In genomic region chr20:49278817-49279676, GRCh38 we compare ENCODE assay signal across 8 cellular contexts. TPM values are rescaled to one million over a fixed set of nuclear protein-coding genes. Genes with fewer than 3 reads are reported as not detected.
DNase-seq lines count a peak whose midpoint lies in the region; ATAC-seq, FAIRE-seq and TF ChIP-seq lines count a peak whose summit lies in the region.

No MANE protein-coding gene starts in this region.

- no peak for TF ChIP-seq POLR2A in GM12891 (IDR thresholded peaks at IDR 0.05; ENCODE audit: low read depth, low read length)

- H3K4me1 ChIP-seq in trophoblast cell (ENCODE audit: control insufficient read depth in 1 of 2, insufficient read depth in 2 of 2, low read length in 2 of 2) = peaks cover 2 to 16% of the 10 kb centered on the region in 2 experiments

- H3K4me1 Mint-ChIP-seq in CD4-positive, alpha-beta T cell (ENCODE audit: low read depth) = peaks cover 78% of the 10 kb centered on the region
- H3K4me1 Mint-ChIP-seq in IgD-negative memory B cell = peaks cover 53 to 65% (median 56%) of the 10 kb centered on the region in 3 donors
- H3K4me1 Mint-ChIP-seq in activated CD8-positive, alpha-beta memory T cell treated with anti-CD3 and anti-CD28 coated beads, Interleukin-2, amount 10 ng/mL, durations not matched to agents 7 days and 5 days = peaks cover 53% of the 10 kb centered on the region

- peak overlapping the region; percentile 93 for H3K27ac Mint-ChIP-seq in CD4-positive, alpha-beta T cell
- peak overlapping the region; percentile 95 to 100 (median 97) for H3K27ac Mint-ChIP-seq in IgD-negative memory B cell
- H3K27ac Mint-ChIP-seq in activated CD8-positive, alpha-beta memory T cell treated with anti-CD3 and anti-CD28 coated beads, Interleukin-2, amount 10 ng/mL, durations not matched to agents 7 days and 5 days = peak overlapping the region; percentile 82

- H3K18ac ChIP-seq in trophoblast cell (ENCODE audit: low read length) = peak overlapping the region; percentile 77

- intact Hi-C loops in CD4-positive, alpha-beta T cell (cut with DNase I, micrococcal nuclease) = loop anchor here (1.0 to 2.0 kb wide), 4 partner anchors 60 to 233 kb away; partner anchors contain the start of genes DDX27 (in 2 of the 2), CSE1L (in 1 of the 2) and STAU1 (in 1 of the 2)

- H4K12ac ChIP-seq in trophoblast cell (ENCODE audit: low read depth, low read length) = peak overlapping the region; percentile 83

- peak overlapping the region; percentile 95 for H3K27ac ChIP-seq in CD4-positive, alpha-beta T cell (ENCODE audit: low read depth, low read length)
- H3K27ac ChIP-seq in trophoblast cell (ENCODE audit: low read depth, low read length) = peak overlapping the region; percentile 74

- POLR2A ChIA-PET in CD4-positive, alpha-beta T cell (lab: Charles Lee) = interaction anchor here (0.6 to 2.0 kb wide), 10 partner anchors 9 to 534 kb away, joined by 3 to 15 read pairs (median 4); partner anchors contain the start of genes CSE1L and SLC9A8

- peak overlapping the region; percentile 85 for H2BK5ac ChIP-seq in trophoblast cell (ENCODE audit: low read depth, low read length, poor library complexity)

- no peak overlapping the region for H2AFZ ChIP-seq in trophoblast cell (ENCODE audit: insufficient read depth, low read length, poor library complexity)

- H3K36me3 ChIP-seq in trophoblast cell (ENCODE audit: control insufficient read depth in 1 of 2, insufficient read depth in 2 of 2, low read length in 2 of 2) = peaks cover 23 to 46% of the 10 kb centered on the region in 2 experiments

- peak overlapping the region; percentile 89 for H3K4me3 Mint-ChIP-seq in CD4-positive, alpha-beta T cell
- H3K4me3 Mint-ChIP-seq in IgD-negative memory B cell = peak overlapping the region; percentile 93 to 99 (median 98)
- H3K4me3 Mint-ChIP-seq in activated CD8-positive, alpha-beta memory T cell treated with anti-CD3 and anti-CD28 coated beads, Interleukin-2, amount 10 ng/mL, durations not matched to agents 7 days and 5 days = peak overlapping the region; percentile 94

- H3K4me3 ChIP-seq in fibroblast of the aortic adventitia (ENCODE audit: low read depth, low read length) (peak overlapping the region; percentile 98), trophoblast cell (ENCODE audit: low read depth, low read length) (peak overlapping the region; percentile 98)

- no peak for FAIRE-seq in GM12891 (lab: Jason Lieb, UNC)

- H3K23ac ChIP-seq in trophoblast cell (ENCODE audit: low read length) = no peak overlapping the region

- peak overlapping the region; percentile 72 for H3K4me2 ChIP-seq in trophoblast cell (ENCODE audit: low read length)

- TF ChIP-seq CTCF in CD4-positive, alpha-beta T cell (IDR thresholded peaks at IDR 0.05) = no peak
- TF ChIP-seq CTCF in fibroblast of the aortic adventitia (IDR thresholded peaks at IDR 0.05; ENCODE audit: insufficient read depth, low read length) = no peak

- H2BK12ac ChIP-seq in trophoblast cell (ENCODE audit: low read length) = no peak overlapping the region

- no peaks in the 10 kb centered on the region for H3K27me3 ChIP-seq in CD4-positive, alpha-beta T cell (ENCODE audit: control insufficient read depth, insufficient read depth, low read length)
- no peaks in the 10 kb centered on the region for H3K27me3 ChIP-seq in trophoblast cell (ENCODE audit: insufficient read depth, low read length)

- H3K9me3 Mint-ChIP-seq in CD4-positive, alpha-beta T cell = peaks cover 23% of the 10 kb centered on the region
- H3K9me3 Mint-ChIP-seq in IgD-negative memory B cell = peaks cover 5 to 38% (median 31%) of the 10 kb centered on the region in 3 donors
- peaks cover 5% of the 10 kb centered on the region for H3K9me3 Mint-ChIP-seq in activated CD8-positive, alpha-beta memory T cell treated with anti-CD3 and anti-CD28 coated beads, Interleukin-2, amount 10 ng/mL, durations not matched to agents 7 days and 5 days (ENCODE audit: low read depth)

- WGBS in trophoblast cell (ENCODE audit: extremely low coverage, insufficient coverage, insufficient read length) = no CpG with 5 or more reads among the region's 33 CpGs

- H3K9ac ChIP-seq in trophoblast cell (ENCODE audit: low read length) = peak overlapping the region; percentile 100

- H4K8ac ChIP-seq in trophoblast cell (ENCODE audit: low read depth, low read length) = peak overlapping the region; percentile 69

- peak overlapping the region; percentile 71 for H2BK120ac ChIP-seq in trophoblast cell (ENCODE audit: insufficient read depth, low read length, poor library complexity)

- H3K14ac ChIP-seq in trophoblast cell (ENCODE audit: low read length) = peak overlapping the region; percentile 88

- H3K27me3 Mint-ChIP-seq in CD4-positive, alpha-beta T cell = peaks cover 4% of the 10 kb centered on the region
- peaks cover 2% of the 10 kb centered on the region for H3K27me3 Mint-ChIP-seq in IgD-negative memory B cell
- H3K27me3 Mint-ChIP-seq in activated CD8-positive, alpha-beta memory T cell treated with anti-CD3 and anti-CD28 coated beads, Interleukin-2, amount 10 ng/mL, durations not matched to agents 7 days and 5 days = no peaks in the 10 kb centered on the region

- H3K79me1 ChIP-seq in trophoblast cell (ENCODE audit: low read length) = peaks cover 15% of the 10 kb centered on the region

- peak; percentile 1 for ATAC-seq in CD4-positive, alpha-beta T cell (ENCODE audit: poor library complexity)
- no peak for ATAC-seq in activated CD8-positive, alpha-beta memory T cell treated with anti-CD3 and anti-CD28 coated beads, Interleukin-2, amount 10 ng/mL, durations not matched to agents 7 days and 5 days
- ATAC-seq in HG03280 (IDR thresholded peaks at IDR 0.05; ENCODE audit: unreplicated experiment) = no peak
- no peak for ATAC-seq in HG03457 (IDR thresholded peaks at IDR 0.05; ENCODE audit: unreplicated experiment)

- peak overlapping the region; percentile 92 for H2AK5ac ChIP-seq in trophoblast cell (ENCODE audit: low read length)

- H3K79me2 ChIP-seq in trophoblast cell (ENCODE audit: control insufficient read depth, insufficient read depth, low read length, poor library complexity) = peaks cover 30% of the 10 kb centered on the region

- peak in 5 of 10 experiments; percentile 5 to 39 (median 11) for DNase-seq in CD4-positive, alpha-beta T cell
- DNase-seq in activated CD8-positive, alpha-beta memory T cell treated with anti-CD3 and anti-CD28 coated beads, Interleukin-2, amount 10 ng/mL, durations not matched to agents 7 days and 5 days = peak; percentile 57
- DNase-seq in fibroblast of the aortic adventitia (ENCODE audit: low read depth) (no peak), trophoblast cell (peak in 1 of 2 donors; percentile 34), GM12891 (ENCODE audit: insufficient read length, low spot score) (no peak)

- H3K36me3 Mint-ChIP-seq in CD4-positive, alpha-beta T cell (ENCODE audit: low read depth) = peaks cover 93% of the 10 kb centered on the region
- peaks cover 47% of the 10 kb centered on the region for H3K36me3 Mint-ChIP-seq in IgD-negative memory B cell
- H3K36me3 Mint-ChIP-seq in activated CD8-positive, alpha-beta memory T cell treated with anti-CD3 and anti-CD28 coated beads, Interleukin-2, amount 10 ng/mL, durations not matched to agents 7 days and 5 days = peaks cover 77% of the 10 kb centered on the region

- peak overlapping the region; percentile 76 for H4K91ac ChIP-seq in trophoblast cell (ENCODE audit: low read depth, low read length)

- peaks cover 45% of the 10 kb centered on the region for H3K9me3 ChIP-seq in CD4-positive, alpha-beta T cell (ENCODE audit: control insufficient read depth, low read length)
- H3K9me3 ChIP-seq in trophoblast cell (ENCODE audit: insufficient read depth, low read depth, low read length) = peaks cover 9% of the 10 kb centered on the region

- H3K4ac ChIP-seq in trophoblast cell (ENCODE audit: low read depth, low read length) = peak overlapping the region; percentile 96

- CTCF ChIA-PET in CD4-positive, alpha-beta T cell (lab: Charles Lee) = no interaction called here
- CTCF ChIA-PET in activated CD8-positive, alpha-beta memory T cell treated with anti-CD3 and anti-CD28 coated beads, Interleukin-2, amount 10 ng/mL, durations not matched to agents 7 days and 5 days (lab: Charles Lee) = interaction anchor here (0.9 to 1.3 kb wide), 3 partner anchors 13 to 61 kb away, joined by 3 to 7 read pairs (median 3); no protein-coding TSS in a partner anchor

TF ChIP-seq in GM12891, 5 proteins besides CTCF, POLR2A, EP300 and RAD21:
- TF ChIP-seq SPI1 (IDR thresholded peaks at IDR 0.05; ENCODE audit: low read depth, low read length) = no peak
- no peak for TF ChIP-seq POLR2AphosphoS5 (IDR thresholded peaks at IDR 0.05; ENCODE audit: low read depth, low read length)
- TF ChIP-seq POU2F2 (IDR thresholded peaks at IDR 0.05; ENCODE audit: low read depth, low read length) = no peak
- no peak for TF ChIP-seq TAF1 (IDR thresholded peaks at IDR 0.05; ENCODE audit: low read depth, low read length)
- no peak for TF ChIP-seq PAX5 (IDR thresholded peaks at IDR 0.05; ENCODE audit: insufficient read depth, low read length, severe bottlenecking)

RNA-seq across cellular contexts. Expression of gene ZNFX1, which starts 1.2 kb away (rescaled TPM):
- total RNA-seq in CD4-positive, alpha-beta T cell = 10 to 100 TPM; 50.6 to 51.6 TPM
- polyA plus RNA-seq in IgD-negative memory B cell = 45.2 TPM
- 10 to 100 TPM; 69.2 to 88.6 TPM for total RNA-seq in activated CD8-positive, alpha-beta memory T cell treated with anti-CD3 and anti-CD28 coated beads, Interleukin-2, amount 10 ng/mL, durations not matched to agents 7 days and 5 days
- 41.5 and 54.5 TPM in 2 replicates for total RNA-seq in fibroblast of the aortic adventitia (ENCODE audit: low replicate concordance)
- polyA plus RNA-seq in trophoblast cell (2013) = 6.3 TPM in 2 replicates
- polyA plus RNA-seq in GM12891 (2012; ENCODE audit: low read depth, missing spikeins) = 11.0 TPM

RNA-seq across cellular contexts. Expression of gene DDX27, which starts 59.8 kb away (rescaled TPM):
- total RNA-seq in CD4-positive, alpha-beta T cell = 100 to 1,000 TPM; 116 to 126 TPM
- polyA plus RNA-seq in IgD-negative memory B cell = 62.8 TPM
- total RNA-seq in activated CD8-positive, alpha-beta memory T cell treated with anti-CD3 and anti-CD28 coated beads, Interleukin-2, amount 10 ng/mL, durations not matched to agents 7 days and 5 days = 10 to 100 TPM; 40.5 to 52.7 TPM
- 29.3 and 42.8 TPM in 2 replicates for total RNA-seq in fibroblast of the aortic adventitia (ENCODE audit: low replicate concordance)
- polyA plus RNA-seq in trophoblast cell (2013) = 54.1 and 54.7 TPM in 2 replicates
- 35.6 TPM for polyA plus RNA-seq in GM12891 (2012; ENCODE audit: low read depth, missing spikeins)
